ENCODE assay signal across 29 cellular contexts in the genomic region with DNA sequence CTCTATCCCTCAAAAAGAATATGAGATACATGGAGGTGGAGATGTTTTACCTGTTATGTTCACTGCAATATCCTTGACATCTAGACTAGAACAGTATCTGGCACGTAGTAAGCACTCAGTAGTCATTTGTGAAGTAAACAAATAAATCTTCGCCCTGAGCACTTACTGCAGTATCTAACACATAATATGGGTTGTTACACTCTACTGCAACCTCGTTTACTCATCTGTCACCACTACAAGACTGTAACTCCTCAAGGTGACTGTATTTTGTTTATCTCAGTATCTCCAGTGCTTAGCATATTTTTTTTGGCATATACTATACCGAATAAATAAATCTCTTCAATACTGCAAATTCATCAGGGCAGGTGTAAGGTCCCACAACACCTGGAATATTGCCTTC.
"Had no signal": no experiment of that assay in that cellular context is flagged by ENCODE, and none has a peak within 500 bp of the region (broad histone marks: within the 10 kb centered on the region; RNA-seq: fewer than 3 reads in every experiment).

No MANE protein-coding gene starts in this region.

- ATAC-seq: activated CD8-positive, alpha-beta memory T cell treated with anti-CD3 and anti-CD28 coated beads, Interleukin-2, amount 10 ng/mL, durations not matched to agents 7 days and 5 days; activated naive CD8-positive, alpha-beta T cell treated with anti-CD3 and anti-CD28 coated beads, Interleukin-2, amount 50 U/mL, for 24 hours; K562; PC-3; Right ventricle myocardium inferior; SK-N-SH treated with all-trans-retinoic acid at 6 μM for 48 hours; T-cell; T-helper 17 cell had no signal

- H3K4me3 ChIP-seq: K562 had no signal

- H3K27ac ChIP-seq: RWPE1, VCaP had no signal

- DNase-seq: activated B cell treated with CpG ODN at 0.5 μM for 24 hours; activated CD4-positive, alpha-beta memory T cell treated with anti-CD3 and anti-CD28 coated beads, Interleukin-2, amount 10 ng/mL, durations not matched to agents 7 days and 5 days; activated CD4-positive, alpha-beta T cell treated with anti-CD3 and anti-CD28 coated beads for 4 hours; activated CD4-positive, CD25-positive, alpha-beta regulatory T cell treated with anti-CD3 and anti-CD28 coated beads, Interleukin-2, amount 50 U/mL, for 72 hours; activated CD8-positive, alpha-beta memory T cell treated with anti-CD3 and anti-CD28 coated beads for 24 hours; activated CD8-positive, alpha-beta memory T cell treated with anti-CD3 and anti-CD28 coated beads, Interleukin-2, amount 10 ng/mL, durations not matched to agents 7 days and 5 days; activated CD8-positive, alpha-beta memory T cell treated with anti-CD3 and anti-CD28 coated beads, Interleukin-2, amount 50 U/mL, for 48 hours; activated effector memory CD4-positive, alpha-beta T cell treated with Interleukin-2 at 50 U/mL for 16 hours; activated naive CD4-positive, alpha-beta T cell treated with anti-CD3 and anti-CD28 coated beads, Interleukin-2, amount 10 ng/mL, durations not matched to agents 7 days and 5 days; activated naive CD8-positive, alpha-beta T cell treated with anti-CD3 and anti-CD28 coated beads, Interleukin-2, amount 50 U/mL, for 24 hours; activated T-cell treated with anti-CD3 and anti-CD28 coated beads, Interleukin-2, amount 50 U/mL, for 48 hours; anterior cingulate cortex; cerebellar nuclear complex; NCI-H1436 treated with DMSO at 0.1 percent for 48 hours; NCI-H1694 treated with DMSO at 0.1 percent for 48 hours; NCI-H226; NCI-H446 treated with DMSO at 0.1 percent for 48 hours; NCI-H526; NCI-H748 treated with DMSO at 0.1 percent for 48 hours; NK-92 treated with Interleukin-12 subunit alpha and Interleukin-12 subunit beta, amount 100 ng/mL, for 24 hours; SIG-M5; T-cell; T-helper 17 cell had no signal
